13 cellular contexts compared by ENCODE assay signal in the genomic region with DNA sequence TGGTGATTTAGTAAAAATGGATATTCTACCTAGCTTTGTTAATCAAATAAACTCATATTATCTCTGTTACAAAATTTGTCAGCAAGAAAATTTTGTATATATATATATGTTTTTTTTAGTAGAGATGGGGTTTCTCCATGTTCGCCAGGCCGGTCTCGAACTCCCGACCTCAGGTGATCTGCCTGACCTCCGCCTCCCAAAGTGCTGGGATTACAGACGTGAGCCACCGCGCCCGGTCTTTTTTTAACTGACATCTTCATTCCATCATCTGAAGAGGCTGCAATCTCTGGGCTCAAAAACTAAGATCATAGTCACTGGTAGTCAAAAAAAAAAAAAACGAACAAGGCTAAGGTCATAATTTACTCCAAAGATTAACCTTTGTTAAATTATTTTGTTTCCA. TPM values are rescaled to one million over a fixed set of nuclear protein-coding genes. Genes with fewer than 3 reads are reported as not detected.
DNase-seq lines count a peak whose midpoint lies in the region; ATAC-seq and TF ChIP-seq lines count a peak whose summit lies in the region.
"Had no signal": no experiment of that assay in that cellular context is flagged by ENCODE, and none has a peak within 500 bp of the region (broad histone marks: within the 10 kb centered on the region; RNA-seq: fewer than 3 reads in every experiment).

No MANE protein-coding gene starts in this region.

- BruUV-seq in Caco-2 (replicated peaks; lab: Mats Ljungman, UMichigan) (no TSS peak), A673 (replicated peaks; lab: Mats Ljungman, UMichigan) (no TSS peak)

- H3K4me1 ChIP-seq in RWPE2 (ENCODE audit: insufficient read depth, poor library complexity, severe bottlenecking) (peaks cover 38% of the 10 kb centered on the region), esophagus muscularis mucosa (peaks cover 21 to 28% (median 26%) of the 10 kb centered on the region in 4 donors), Caco-2 (peaks cover 25% of the 10 kb centered on the region), A673 (ENCODE audit: insufficient read depth, low read length, poor library complexity, severe bottlenecking) (peaks cover 24% of the 10 kb centered on the region)

- TF ChIP-seq CTCF in RWPE2 (IDR thresholded peaks at IDR 0.05; ENCODE audit: poor library complexity, severe bottlenecking) (no peak), esophagus muscularis mucosa (IDR thresholded peaks at IDR 0.05) (no peak), Caco-2 (IDR thresholded peaks at IDR 0.05; ENCODE audit: insufficient read depth in 1 of 2, low read depth in 1 of 2, low read length in 1 of 2, severe bottlenecking in 1 of 2, unreplicated experiment in 1 of 2) (no peak), A673 (conservative IDR thresholded peaks at IDR 0.05; ENCODE audit: low read depth, low read length) (no peak)

- peak overlapping the region; percentile 52 for H3K4me3 Mint-ChIP-seq in T-helper 2 cell treated with Interferon-gamma antibody and Interleukin-4, amounts not matched to agents 5 μg/mL and 100 μg/mL, for 36 hours
- peak overlapping the region; percentile 53 to 68 for H3K4me3 Mint-ChIP-seq in stimulated activated naive B cell treated with anti-CD40 and anti-IgM and Interleukin-4, amounts not matched to agents 10 μg/mL and 1 μg/mL and 100 μg/mL, for 72 hours
- no peak overlapping the region for H3K4me3 Mint-ChIP-seq in Caco-2 (ENCODE audit: unreplicated experiment)

- no peaks in the 10 kb centered on the region for H3K27me3 Mint-ChIP-seq in T-helper 2 cell treated with Interferon-gamma antibody and Interleukin-4, amounts not matched to agents 5 μg/mL and 100 μg/mL, for 36 hours (ENCODE audit: low read depth)
- no peaks in the 10 kb centered on the region for H3K27me3 Mint-ChIP-seq in stimulated activated naive B cell treated with anti-CD40 and anti-IgM and Interleukin-4, amounts not matched to agents 10 μg/mL and 1 μg/mL and 100 μg/mL, for 72 hours
- H3K27me3 Mint-ChIP-seq in Caco-2 (ENCODE audit: insufficient read depth, unreplicated experiment): no peaks in the 10 kb centered on the region

- 85% methylated on average over 10 of the region's 10 CpGs for WGBS in esophagus muscularis mucosa

- peaks cover 60% of the 10 kb centered on the region for H3K4me1 Mint-ChIP-seq in T-helper 2 cell treated with Interferon-gamma antibody and Interleukin-4, amounts not matched to agents 5 μg/mL and 100 μg/mL, for 36 hours (ENCODE audit: low read depth)
- peaks cover 32 to 72% of the 10 kb centered on the region in 2 donors for H3K4me1 Mint-ChIP-seq in stimulated activated naive B cell treated with anti-CD40 and anti-IgM and Interleukin-4, amounts not matched to agents 10 μg/mL and 1 μg/mL and 100 μg/mL, for 72 hours
- H3K4me1 Mint-ChIP-seq in Caco-2 (ENCODE audit: low read depth, unreplicated experiment): peaks cover 7% of the 10 kb centered on the region

- H3K4me3 ChIP-seq in RWPE2 (ENCODE audit: severe bottlenecking): no peak overlapping the region
- no peak overlapping the region for H3K4me3 ChIP-seq in esophagus muscularis mucosa
- H3K4me3 ChIP-seq in Caco-2 (ENCODE audit: low read depth, low read length): no peak overlapping the region
- no peak overlapping the region for H3K4me3 ChIP-seq in A673 (ENCODE audit: low read depth, low read length, poor library complexity, severe bottlenecking)

- H3K36me3 Mint-ChIP-seq in T-helper 2 cell treated with Interferon-gamma antibody and Interleukin-4, amounts not matched to agents 5 μg/mL and 100 μg/mL, for 36 hours (ENCODE audit: low read depth): peaks cover 6% of the 10 kb centered on the region
- peaks cover 0 to 9% of the 10 kb centered on the region in 2 donors for H3K36me3 Mint-ChIP-seq in stimulated activated naive B cell treated with anti-CD40 and anti-IgM and Interleukin-4, amounts not matched to agents 10 μg/mL and 1 μg/mL and 100 μg/mL, for 72 hours
- peaks cover 6% of the 10 kb centered on the region for H3K36me3 Mint-ChIP-seq in Caco-2 (ENCODE audit: insufficient read depth, unreplicated experiment)

- POLR2A ChIA-PET in Caco-2 (lab: Charles Lee) (no interaction called here), A673 (lab: Charles Lee; ENCODE audit: low non-redundant PET) (no interaction called here)

- CTCF ChIA-PET in Caco-2 (lab: Charles Lee) (interaction anchor here (0.6 to 1.7 kb wide), 3 partner anchors 15 to 26 kb away, joined by 3 to 9 read pairs (median 3); partner anchors contain the start of genes SCO2 and SYCE3), A673 (lab: Charles Lee) (interaction anchor here (0.6 to 4.1 kb wide), 2 partner anchors 15 to 80 kb away, joined by 8 to 19 read pairs; partner anchors contain the start of gene SCO2)

- intact Hi-C loops in esophagus muscularis mucosa (cut with DNase I): loop anchor here (5.0 kb wide), 1 partner anchor 82 kb away; no protein-coding TSS in a partner anchor
- intact Hi-C loops in Caco-2 (cut with micrococcal nuclease; ENCODE audit: unreplicated experiment): no loop called here
- intact Hi-C loops in A673 (cut with micrococcal nuclease; ENCODE audit: unreplicated experiment): loop anchor here (10.0 kb wide), 1 partner anchor 64 kb away; the partner anchor contains the start of gene MAPK8IP2

- H3K27ac ChIP-seq in RWPE2 (ENCODE audit: poor library complexity, severe bottlenecking) (peak overlapping the region; percentile 86), esophagus muscularis mucosa (replicated peaks in 1 of 4) (peak overlapping the region; percentile 73 to 85 (median 78)), A673 (ENCODE audit: low read depth, low read length, poor library complexity, severe bottlenecking) (no peak overlapping the region)

- TF ChIP-seq POLR2A in esophagus muscularis mucosa (IDR thresholded peaks at IDR 0.05; ENCODE audit: low read depth): no peak

- no peak for DNase-seq in T-helper 2 cell treated with Interferon-gamma antibody and Interleukin-4, amounts not matched to agents 5 μg/mL and 100 μg/mL, for 36 hours (ENCODE audit: low spot score)
- no peak for DNase-seq in T-helper 2 cell
- DNase-seq in RWPE2 (ENCODE audit: low spot score): no peak
- DNase-seq in esophagus muscularis mucosa (ENCODE audit: extremely low spot score): no peak
- no peak for DNase-seq in stimulated activated naive B cell treated with anti-CD40 and anti-IgM and Interleukin-4, amounts not matched to agents 10 μg/mL and 1 μg/mL and 100 μg/mL, for 72 hours
- no peak for DNase-seq in Caco-2
- no peak for DNase-seq in A673 (ENCODE audit: low spot score)
- DNase-seq: 8988T, NCI-H748 treated with DMSO at 0.1 percent for 48 hours had no signal

- H3K27ac Mint-ChIP-seq in T-helper 2 cell treated with Interferon-gamma antibody and Interleukin-4, amounts not matched to agents 5 μg/mL and 100 μg/mL, for 36 hours: peak overlapping the region; percentile 91
- H3K27ac Mint-ChIP-seq in stimulated activated naive B cell treated with anti-CD40 and anti-IgM and Interleukin-4, amounts not matched to agents 10 μg/mL and 1 μg/mL and 100 μg/mL, for 72 hours: peak overlapping the region; percentile 89
- no peak overlapping the region for H3K27ac Mint-ChIP-seq in Caco-2 (ENCODE audit: unreplicated experiment)

- H3K9me3 ChIP-seq in RWPE2 (ENCODE audit: severe bottlenecking) (no peaks in the 10 kb centered on the region), esophagus muscularis mucosa (no peaks in the 10 kb centered on the region), Caco-2 (no peaks in the 10 kb centered on the region), A673 (ENCODE audit: low read depth, low read length, poor library complexity, severe bottlenecking) (no peaks in the 10 kb centered on the region)

- no peaks in the 10 kb centered on the region for H3K36me3 ChIP-seq in RWPE2 (ENCODE audit: low read depth)
- no peaks in the 10 kb centered on the region for H3K36me3 ChIP-seq in esophagus muscularis mucosa
- H3K36me3 ChIP-seq in Caco-2 (ENCODE audit: control insufficient read depth, insufficient read depth, low read length): no peaks in the 10 kb centered on the region
- no peaks in the 10 kb centered on the region for H3K36me3 ChIP-seq in A673 (ENCODE audit: insufficient read depth, low read length, poor library complexity, severe bottlenecking)

- H3K27me3 ChIP-seq in RWPE2 (ENCODE audit: insufficient read depth, poor library complexity, severe bottlenecking) (no peaks in the 10 kb centered on the region), esophagus muscularis mucosa (peaks cover 0 to 61% (median 3%) of the 10 kb centered on the region in 4 donors), Caco-2 (replicated peaks; ENCODE audit: control insufficient read depth, insufficient read depth, low read length) (no peaks in the 10 kb centered on the region), A673 (replicated peaks; ENCODE audit: insufficient read depth, low read depth, low read length, poor library complexity) (no peaks in the 10 kb centered on the region)

- H3K9me3 Mint-ChIP-seq in T-helper 2 cell treated with Interferon-gamma antibody and Interleukin-4, amounts not matched to agents 5 μg/mL and 100 μg/mL, for 36 hours: no peaks in the 10 kb centered on the region
- H3K9me3 Mint-ChIP-seq in stimulated activated naive B cell treated with anti-CD40 and anti-IgM and Interleukin-4, amounts not matched to agents 10 μg/mL and 1 μg/mL and 100 μg/mL, for 72 hours: peaks cover 0 to 4% of the 10 kb centered on the region in 2 donors
- no peaks in the 10 kb centered on the region for H3K9me3 Mint-ChIP-seq in Caco-2 (ENCODE audit: unreplicated experiment)

- TF ChIP-seq EP300 in esophagus muscularis mucosa (IDR thresholded peaks at IDR 0.05): no peak

- ATAC-seq in RWPE2 (ENCODE audit: low read depth): no peak
- no peak for ATAC-seq in stimulated activated naive B cell treated with anti-CD40 and anti-IgM and Interleukin-4, amounts not matched to agents 10 μg/mL and 1 μg/mL and 100 μg/mL, for 72 hours (replicated peaks)
- no peak for ATAC-seq in GM21447 (IDR thresholded peaks at IDR 0.05; ENCODE audit: unreplicated experiment)

RNA-seq across cellular contexts. Expression of gene KLHDC7B, which starts 5.3 kb away (rescaled TPM):
- total RNA-seq in esophagus muscularis mucosa: under 1 TPM in 1 of 4 donors, not detected in 3; 0.17 TPM
- 1.1 and 2.0 TPM in 2 replicates for total RNA-seq in Caco-2 (2022)
- 1.4 and 1.6 TPM in 2 replicates for total RNA-seq in A673 (2021)
- total RNA-seq: dermis blood vessel endothelial cell had no signal

RNA-seq across cellular contexts. Expression of gene TYMP, which starts 10.5 kb away (rescaled TPM):
- 10 to 100 TPM; 27.4 to 79.2 (median 35.9) TPM for total RNA-seq in esophagus muscularis mucosa
- total RNA-seq in Caco-2 (2022): 3.7 and 3.9 TPM in 2 replicates
- total RNA-seq in A673 (2021): 0.58 and 0.98 TPM in 2 replicates

RNA-seq across cellular contexts. Expression of gene SCO2, which starts 15.0 kb away (rescaled TPM):
- total RNA-seq in esophagus muscularis mucosa (1 to 10 TPM in 2 of 4 donors, not detected in 2; 3.1 to 5.1 TPM), Caco-2 (2022) (3.0 and 6.5 TPM in 2 replicates), A673 (2021) (0.44 and 5.4 TPM in 2 replicates)

RNA-seq across cellular contexts. Expression of gene SYCE3, which starts 22.4 kb away (rescaled TPM):
- not detected for total RNA-seq in esophagus muscularis mucosa
- not detected in 2 replicates for total RNA-seq in Caco-2 (2022)
- total RNA-seq in A673 (2021): not detected in 2 replicates
- total RNA-seq: dermis blood vessel endothelial cell, M059J, mononuclear cell had no signal

RNA-seq across cellular contexts. Expression of gene NCAPH2, which starts 32.3 kb away (rescaled TPM):
- 10 to 100 TPM; 30.3 to 44.6 (median 41.7) TPM for total RNA-seq in esophagus muscularis mucosa
- 84.3 and 88.9 TPM in 2 replicates for total RNA-seq in Caco-2 (2022)
- total RNA-seq in A673 (2021): 135 TPM in 2 replicates
